20 cellular contexts compared by ENCODE assay signal in genomic region chr15:83378921-83379561, GRCh38.
DNase-seq lines count a peak whose midpoint lies in the region; ATAC-seq and TF ChIP-seq lines count a peak whose summit lies in the region.
"Had no signal": no experiment of that assay in that cellular context is flagged by ENCODE, and none has a peak within 500 bp of the region (broad histone marks: within the 10 kb centered on the region; RNA-seq: fewer than 3 reads in every experiment).

No MANE protein-coding gene starts in this region.

- ATAC-seq in IMR-90 (ENCODE audit: low read depth) (no peak), HG02870 (IDR thresholded peaks at IDR 0.05; ENCODE audit: unreplicated experiment) (no peak), HG03439 (IDR thresholded peaks at IDR 0.05; ENCODE audit: unreplicated experiment) (no peak)
- no peak for ATAC-seq in activated naive CD4-positive, alpha-beta T cell treated with anti-CD3 and anti-CD28 coated beads, Interleukin-2, amount 50 U/mL, for 72 hours
- ATAC-seq: stimulated activated naive CD8-positive, alpha-beta T cell treated with anti-CD3 and anti-CD28 coated beads, Interleukin-15, Interleukin-2, amounts not matched to agents 100 U/mL and 50 U/mL, for 24 hours had no signal

- DNase-seq in IMR-90 (no peak), endodermal cell (peak; percentile 58), mesendoderm (peak; percentile 40)
- DNase-seq in activated naive CD4-positive, alpha-beta T cell treated with anti-CD3 and anti-CD28 coated beads, Interleukin-2, amount 10 ng/mL, durations not matched to agents 7 days and 5 days = no peak
- no peak for DNase-seq in activated naive CD4-positive, alpha-beta T cell treated with anti-CD3 and anti-CD28 coated beads, Interleukin-2, amount 50 U/mL, for 72 hours (ENCODE audit: low spot score in 2 of 2)
- DNase-seq: activated naive CD4-positive, alpha-beta T cell treated with anti-CD3 and anti-CD28 coated beads for 36 hours; hypothalamus; KBM-7; NCI-H1105; NCI-H2171 treated with DMSO at 0.1 percent for 48 hours; NK-92 treated with Interleukin-12 subunit alpha and Interleukin-12 subunit beta, amount 100 ng/mL, for 24 hours; small intestine; stimulated activated naive CD8-positive, alpha-beta T cell treated with anti-CD3 and anti-CD28 coated beads, Interleukin-15, Interleukin-2, amounts not matched to agents 100 U/mL and 50 U/mL, for 24 hours had no signal

- no peak for TF ChIP-seq RAD21 in IMR-90 (IDR thresholded peaks at IDR 0.05; ENCODE audit: low read length)

- TF ChIP-seq CTCF in IMR-90 (conservative IDR thresholded peaks at IDR 0.05; ENCODE audit: low read depth, low read length) (no peak), endodermal cell (conservative IDR thresholded peaks at IDR 0.05) (peak; percentile 13)

- peaks cover 9% of the 10 kb centered on the region for H3K9me3 Mint-ChIP-seq in endodermal cell
- H3K9me3 Mint-ChIP-seq in activated naive CD4-positive, alpha-beta T cell treated with anti-CD3 and anti-CD28 coated beads, Interleukin-2, amount 10 ng/mL, durations not matched to agents 7 days and 5 days = no peaks in the 10 kb centered on the region
- H3K9me3 Mint-ChIP-seq in activated naive CD4-positive, alpha-beta T cell treated with anti-CD3 and anti-CD28 coated beads, Interleukin-2, amount 50 U/mL, for 72 hours = no peaks in the 10 kb centered on the region
- H3K9me3 Mint-ChIP-seq: activated naive CD4-positive, alpha-beta T cell treated with anti-CD3 and anti-CD28 coated beads for 36 hours; central memory CD8-positive, alpha-beta T cell; memory B cell; neural progenitor cell had no signal

- H2BK20ac ChIP-seq in IMR-90 (ENCODE audit: low read depth, low read length) = no peak overlapping the region

- H3K4ac ChIP-seq in IMR-90 (ENCODE audit: low read depth, low read length) (no peak overlapping the region), mesendoderm (ENCODE audit: low read depth, low read length) (no peak overlapping the region)

- H3K9ac ChIP-seq in IMR-90 (ENCODE audit: low read depth, low read length) (no peak overlapping the region), endodermal cell (ENCODE audit: extremely low read depth, low read length, poor library complexity, severe bottlenecking) (no peak overlapping the region), mesendoderm (ENCODE audit: low read length) (peak overlapping the region; percentile 26)
- H3K9ac ChIP-seq: neural progenitor cell had no signal

- 4% methylated on average over 4 of the region's 34 CpGs; no CpG with 5 or more reads in 1 of the 2 experiments for WGBS in IMR-90 (ENCODE audit: extremely low coverage in 2 of 2, insufficient read length in 1 of 2), 2 experiments
- WGBS in endodermal cell (ENCODE audit: insufficient coverage in 1 of 2, insufficient read length in 1 of 2), 2 experiments = 91 to 94% methylated on average over 14 to 30 of the region's 34 CpGs
- no CpG with 5 or more reads among the region's 34 CpGs for WGBS in mesendoderm (ENCODE audit: extremely low coverage, insufficient coverage, low lambda C conversion rate)

- H3K4me1 ChIP-seq in ACC112 (ENCODE audit: control insufficient read depth, insufficient read depth, low read length, unreplicated experiment) = peaks cover 22% of the 10 kb centered on the region
- H3K4me1 ChIP-seq in IMR-90 (ENCODE audit: control insufficient read depth, insufficient read depth, low read length) = no peaks in the 10 kb centered on the region
- no peaks in the 10 kb centered on the region for H3K4me1 ChIP-seq in endodermal cell (ENCODE audit: control insufficient read depth, insufficient read depth, low read length)
- peaks cover 2% of the 10 kb centered on the region for H3K4me1 ChIP-seq in mesendoderm (ENCODE audit: control insufficient read depth, low read depth, low read length)
- H3K4me1 ChIP-seq: neural progenitor cell had no signal

- H4K5ac ChIP-seq in IMR-90 (ENCODE audit: low read depth, low read length) (no peak overlapping the region), mesendoderm (ENCODE audit: low read length) (no peak overlapping the region)

- H2AK9ac ChIP-seq in IMR-90 (replicated peaks; ENCODE audit: low read depth, low read length, poor library complexity) = no peak overlapping the region

- TF ChIP-seq POLR2A in IMR-90 (IDR thresholded peaks at IDR 0.05; ENCODE audit: low read depth, low read length) = no peak

- H3K9me1 ChIP-seq in IMR-90 (ENCODE audit: insufficient read depth, low read length) = no peaks in the 10 kb centered on the region

- H2AK5ac ChIP-seq in IMR-90 (ENCODE audit: low read depth, low read length) = no peak overlapping the region
- no peak overlapping the region for H2AK5ac ChIP-seq in mesendoderm (ENCODE audit: low read length)

- H3K79me1 ChIP-seq in IMR-90 (ENCODE audit: low read depth in 1 of 2, low read length in 2 of 2) (no peaks in the 10 kb centered on the region), mesendoderm (ENCODE audit: low read length) (no peaks in the 10 kb centered on the region)

- no peak overlapping the region for H3K4me3 Mint-ChIP-seq in endodermal cell
- H3K4me3 Mint-ChIP-seq in activated naive CD4-positive, alpha-beta T cell treated with anti-CD3 and anti-CD28 coated beads, Interleukin-2, amount 10 ng/mL, durations not matched to agents 7 days and 5 days = no peak overlapping the region
- H3K4me3 Mint-ChIP-seq: activated naive CD4-positive, alpha-beta T cell treated with anti-CD3 and anti-CD28 coated beads for 36 hours; central memory CD8-positive, alpha-beta T cell; memory B cell; neural progenitor cell had no signal

- H3K36me3 ChIP-seq in ACC112 (ENCODE audit: insufficient read depth, low read length) (no peaks in the 10 kb centered on the region), IMR-90 (ENCODE audit: control insufficient read depth, insufficient read depth, low read length) (no peaks in the 10 kb centered on the region), endodermal cell (ENCODE audit: control insufficient read depth, insufficient read depth, low read length) (no peaks in the 10 kb centered on the region), mesendoderm (ENCODE audit: control insufficient read depth, insufficient read depth, low read length) (no peaks in the 10 kb centered on the region)
- H3K36me3 ChIP-seq: esophagus muscularis mucosa, neural progenitor cell had no signal

- H3K36me3 Mint-ChIP-seq in endodermal cell (ENCODE audit: low read depth) = peaks cover 2% of the 10 kb centered on the region
- H3K36me3 Mint-ChIP-seq in activated naive CD4-positive, alpha-beta T cell treated with anti-CD3 and anti-CD28 coated beads, Interleukin-2, amount 10 ng/mL, durations not matched to agents 7 days and 5 days = no peaks in the 10 kb centered on the region
- H3K36me3 Mint-ChIP-seq in activated naive CD4-positive, alpha-beta T cell treated with anti-CD3 and anti-CD28 coated beads, Interleukin-2, amount 50 U/mL, for 72 hours = no peaks in the 10 kb centered on the region
- H3K36me3 Mint-ChIP-seq: memory B cell, neural progenitor cell had no signal

- H3K14ac ChIP-seq in IMR-90 (replicated peaks; ENCODE audit: low read depth, low read length) = no peak overlapping the region

- H4K8ac ChIP-seq in IMR-90 (ENCODE audit: low read depth in 2 of 2, low read length in 2 of 2) = no peak overlapping the region
- no peak overlapping the region for H4K8ac ChIP-seq in mesendoderm (ENCODE audit: low read depth, low read length)

- H2BK15ac ChIP-seq in IMR-90 (ENCODE audit: low read depth, low read length) = no peak overlapping the region
- H2BK15ac ChIP-seq in mesendoderm (replicated peaks; ENCODE audit: low read depth) = no peak overlapping the region

- H3K9me3 ChIP-seq in IMR-90 (ENCODE audit: control insufficient read depth, insufficient read depth, low read length) (no peaks in the 10 kb centered on the region), endodermal cell (ENCODE audit: control insufficient read depth, low read length) (no peaks in the 10 kb centered on the region)
- H3K9me3 ChIP-seq: esophagus muscularis mucosa had no signal

- H3K27ac ChIP-seq in ACC112 (ENCODE audit: low read depth, low read length) (no peak overlapping the region), IMR-90 (ENCODE audit: insufficient read depth, low read length) (no peak overlapping the region), endodermal cell (ENCODE audit: low read depth, low read length) (no peak overlapping the region), mesendoderm (ENCODE audit: low read depth, low read length) (no peak overlapping the region)
- H3K27ac ChIP-seq: esophagus muscularis mucosa, neural progenitor cell had no signal

- H3K4me3 ChIP-seq in ACC112 (ENCODE audit: low read depth, low read length) (peak overlapping the region; percentile 50), IMR-90 (ENCODE audit: insufficient read depth, low read depth, low read length) (no peak overlapping the region), endodermal cell (ENCODE audit: low read length) (no peak overlapping the region), mesendoderm (ENCODE audit: low read length) (peak overlapping the region; percentile 10)
- H3K4me3 ChIP-seq: esophagus muscularis mucosa, neural progenitor cell had no signal

- no peak overlapping the region for H2BK120ac ChIP-seq in IMR-90 (ENCODE audit: low read depth, low read length)
- no peak overlapping the region for H2BK120ac ChIP-seq in mesendoderm (ENCODE audit: low read depth, low read length)

- no peak overlapping the region for H3K56ac ChIP-seq in IMR-90 (ENCODE audit: extremely low read depth, insufficient read depth, low read length)
- peak overlapping the region; percentile 39 for H3K56ac ChIP-seq in mesendoderm (ENCODE audit: low read length)

- no peaks in the 10 kb centered on the region for H3K79me2 ChIP-seq in ACC112 (ENCODE audit: control insufficient read depth, insufficient read depth, low read length, unreplicated experiment)
- H3K79me2 ChIP-seq in mesendoderm (ENCODE audit: control insufficient read depth, insufficient read depth, low read length) = no peaks in the 10 kb centered on the region

- no peak overlapping the region for H3K27ac Mint-ChIP-seq in endodermal cell
- H3K27ac Mint-ChIP-seq in activated naive CD4-positive, alpha-beta T cell treated with anti-CD3 and anti-CD28 coated beads, Interleukin-2, amount 10 ng/mL, durations not matched to agents 7 days and 5 days = no peak overlapping the region
- H3K27ac Mint-ChIP-seq in activated naive CD4-positive, alpha-beta T cell treated with anti-CD3 and anti-CD28 coated beads, Interleukin-2, amount 50 U/mL, for 72 hours = no peak overlapping the region
- H3K27ac Mint-ChIP-seq: activated naive CD4-positive, alpha-beta T cell treated with anti-CD3 and anti-CD28 coated beads for 36 hours; memory B cell; neural progenitor cell had no signal

- peak overlapping the region; percentile 0 for H2AFZ ChIP-seq in ACC112 (ENCODE audit: low read length, unreplicated experiment)
- H2AFZ ChIP-seq in IMR-90 (replicated peaks; ENCODE audit: low read length, poor library complexity) = peak overlapping the region; percentile 77
- H2AFZ ChIP-seq: neural progenitor cell had no signal

- POLR2A ChIA-PET in IMR-90 (lab: Charles Lee; ENCODE audit: unreplicated experiment) = no interaction called here

- H3K23ac ChIP-seq in IMR-90 (ENCODE audit: low read depth, low read length) = no peak overlapping the region
- H3K23ac ChIP-seq in mesendoderm (ENCODE audit: low read length) = peak overlapping the region; percentile 83

- H3K27me3 Mint-ChIP-seq in endodermal cell (ENCODE audit: insufficient read depth) = peaks cover 50% of the 10 kb centered on the region
- H3K27me3 Mint-ChIP-seq in activated naive CD4-positive, alpha-beta T cell treated with anti-CD3 and anti-CD28 coated beads, Interleukin-2, amount 10 ng/mL, durations not matched to agents 7 days and 5 days = peaks cover 46% of the 10 kb centered on the region

- dilution Hi-C loops in IMR-90 (cut with HindIII; ENCODE audit: low sequenced_read_pairs, unreplicated experiment) = no loop called here

- H3K4me2 ChIP-seq in IMR-90 (ENCODE audit: low read depth, low read length) = no peak overlapping the region
- H3K4me2 ChIP-seq in mesendoderm (ENCODE audit: low read length) = peak overlapping the region; percentile 59
- H3K4me2 ChIP-seq: neural progenitor cell had no signal

- no peaks in the 10 kb centered on the region for H3K4me1 Mint-ChIP-seq in endodermal cell
- H3K4me1 Mint-ChIP-seq in activated naive CD4-positive, alpha-beta T cell treated with anti-CD3 and anti-CD28 coated beads, Interleukin-2, amount 10 ng/mL, durations not matched to agents 7 days and 5 days = no peaks in the 10 kb centered on the region
- H3K4me1 Mint-ChIP-seq: central memory CD8-positive, alpha-beta T cell; memory B cell had no signal

- H3K18ac ChIP-seq in IMR-90 (ENCODE audit: low read depth, low read length) (no peak overlapping the region), mesendoderm (ENCODE audit: low read length) (no peak overlapping the region)

- intact Hi-C loops in IMR-90 (cut with micrococcal nuclease) = no loop called here

- no peak overlapping the region for H2BK5ac ChIP-seq in IMR-90 (ENCODE audit: low read depth, low read length, poor library complexity, severe bottlenecking)
- no peak overlapping the region for H2BK5ac ChIP-seq in mesendoderm (ENCODE audit: low read length)

- CTCF ChIA-PET in IMR-90 (lab: Yijun Ruan, JAX) = no interaction called here
- CTCF ChIA-PET in activated naive CD4-positive, alpha-beta T cell treated with anti-CD3 and anti-CD28 coated beads, Interleukin-2, amount 10 ng/mL, durations not matched to agents 7 days and 5 days (lab: Charles Lee) = no interaction called here

- H4K20me1 ChIP-seq in IMR-90 (ENCODE audit: insufficient read depth, low read length) = no peaks in the 10 kb centered on the region

- in situ Hi-C loops in IMR-90 (cut with MboI; ENCODE audit: low sequenced_read_pairs) = no loop called here

- H3K27me3 ChIP-seq in ACC112 (ENCODE audit: insufficient read depth, low read length) = peaks cover 43% of the 10 kb centered on the region
- peaks cover 5% of the 10 kb centered on the region; the same call in 1 of the 2 replicates for H3K27me3 ChIP-seq in IMR-90 (ENCODE audit: control insufficient read depth, insufficient read depth, low read length)
- H3K27me3 ChIP-seq in endodermal cell (ENCODE audit: control insufficient read depth, insufficient read depth, low read length, poor library complexity, severe bottlenecking) = peaks cover 8% of the 10 kb centered on the region
- H3K27me3 ChIP-seq in mesendoderm (ENCODE audit: insufficient read depth, low read length, poor library complexity) = no peaks in the 10 kb centered on the region

- H4K91ac ChIP-seq in IMR-90 (ENCODE audit: insufficient read depth, low read depth, low read length) = no peak overlapping the region

- BruUV-seq in IMR-90 (replicated peaks; lab: Mats Ljungman, UMichigan) = no TSS peak

Comparison
In these comparisons a context has a peak if more than half of its experiments do, and no peak if none do; other contexts are left out.
1. H3K4me3 ChIP-seq: peak in ACC112 (single experiment) and mesendoderm (single experiment); none in IMR-90 (single experiment) and endodermal cell (single experiment).
2. DNase-seq: peak in endodermal cell (single experiment) and mesendoderm (single experiment); none in IMR-90 (single experiment), activated naive CD4-positive, alpha-beta T cell treated with anti-CD3 and anti-CD28 coated beads, Interleukin-2, amount 10 ng/mL, durations not matched to agents 7 days and 5 days (single experiment) and activated naive CD4-positive, alpha-beta T cell treated with anti-CD3 and anti-CD28 coated beads, Interleukin-2, amount 50 U/mL, for 72 hours (0 of 2).